In genomic region chr1:181483084-181483559, GRCh38 we compare ENCODE assay signal across 10 cellular contexts. TPM values are rescaled to one million over a fixed set of nuclear protein-coding genes. Genes with fewer than 3 reads are reported as not detected.
DNase-seq lines count a peak whose midpoint lies in the region; ATAC-seq, FAIRE-seq and TF ChIP-seq lines count a peak whose summit lies in the region.
"Had no signal": no experiment of that assay in that cellular context is flagged by ENCODE, and none has a peak within 500 bp of the region (broad histone marks: within the 10 kb centered on the region; RNA-seq: fewer than 3 reads in every experiment).

Gene CACNA1E (plus strand): TSS chr1:181483517. CDS start chr1:181483745, 228 bp downstream.

- no peak within 1 kb of the TSS for H3K27ac Mint-ChIP-seq in activated CD4-positive, alpha-beta T cell treated with anti-CD3 and anti-CD28 coated beads, Interleukin-2, amount 10 ng/mL, durations not matched to agents 24 days and 14 days
- no peak within 1 kb of the TSS for H3K27ac Mint-ChIP-seq in activated naive CD8-positive, alpha-beta T cell treated with anti-CD3 and anti-CD28 coated beads for 36 hours
- H3K27ac Mint-ChIP-seq in CD4-positive, alpha-beta T cell, result no peak within 1 kb of the TSS

- POLR2A ChIA-PET in CD4-positive, alpha-beta T cell (lab: Charles Lee), result interaction anchor here (0.5 to 1.2 kb wide), 2 partner anchors 76 to 598 kb away, joined by 3 read pairs; no protein-coding TSS in a partner anchor

- no peak for ATAC-seq in CD4-positive, alpha-beta T cell (ENCODE audit: poor library complexity)

- peaks cover 68% of the 10 kb centered on the region for H3K27me3 Mint-ChIP-seq in activated CD4-positive, alpha-beta T cell treated with anti-CD3 and anti-CD28 coated beads, Interleukin-2, amount 10 ng/mL, durations not matched to agents 24 days and 14 days
- H3K27me3 Mint-ChIP-seq in activated naive CD8-positive, alpha-beta T cell treated with anti-CD3 and anti-CD28 coated beads for 36 hours, result peaks cover 80% of the 10 kb centered on the region
- peaks cover 85% of the 10 kb centered on the region for H3K27me3 Mint-ChIP-seq in CD4-positive, alpha-beta T cell

- H3K4me3 Mint-ChIP-seq in activated CD4-positive, alpha-beta T cell treated with anti-CD3 and anti-CD28 coated beads, Interleukin-2, amount 10 ng/mL, durations not matched to agents 24 days and 14 days, result peak within 1 kb of the TSS; percentile 75
- peak within 1 kb of the TSS; percentile 60 for H3K4me3 Mint-ChIP-seq in activated naive CD8-positive, alpha-beta T cell treated with anti-CD3 and anti-CD28 coated beads for 36 hours
- H3K4me3 Mint-ChIP-seq in CD4-positive, alpha-beta T cell, result no peak within 1 kb of the TSS

- dilution Hi-C loops in keratinocyte (cut with MboI; ENCODE audit: extremely low pct_ligation_motif_present, low sequenced_read_pairs), result loop anchor here (25.0 kb wide), 1 partner anchor 179 kb away; no protein-coding TSS in a partner anchor

- H3K9me3 Mint-ChIP-seq in activated CD4-positive, alpha-beta T cell treated with anti-CD3 and anti-CD28 coated beads, Interleukin-2, amount 10 ng/mL, durations not matched to agents 24 days and 14 days, result no peaks in the 10 kb centered on the region
- H3K9me3 Mint-ChIP-seq in activated naive CD8-positive, alpha-beta T cell treated with anti-CD3 and anti-CD28 coated beads for 36 hours, result no peaks in the 10 kb centered on the region
- H3K9me3 Mint-ChIP-seq in CD4-positive, alpha-beta T cell, result no peaks in the 10 kb centered on the region

- H3K4me3 ChIP-seq in keratinocyte (ENCODE audit: control insufficient read depth in 2 of 3, extremely low read depth in 1 of 3, insufficient read depth in 2 of 3, low read depth in 1 of 3, low read length in 3 of 3) (peak within 1 kb of the TSS; percentile 13 to 25 (median 23)), stomach smooth muscle (ENCODE audit: low read length in 2 of 2) (peak within 1 kb of the TSS; percentile 44 to 66)

- H3K4me1 ChIP-seq in keratinocyte (ENCODE audit: control insufficient read depth, extremely low read depth, insufficient read depth, low read length) (no peaks in the 10 kb centered on the region), stomach smooth muscle (ENCODE audit: control insufficient read depth, insufficient read depth, low read length) (peaks cover 26% of the 10 kb centered on the region)

- H3K9me3 ChIP-seq in keratinocyte (ENCODE audit: control insufficient read depth, low read depth, low read length), result no peaks in the 10 kb centered on the region
- no peaks in the 10 kb centered on the region for H3K9me3 ChIP-seq in stomach smooth muscle (ENCODE audit: control insufficient read depth in 2 of 2, low read length in 2 of 2)
- no peaks in the 10 kb centered on the region for H3K9me3 ChIP-seq in CD4-positive, alpha-beta T cell (ENCODE audit: control insufficient read depth, low read length)

- no peak within 1 kb of the TSS for H3K27ac ChIP-seq in keratinocyte (ENCODE audit: control insufficient read depth, insufficient read depth, low read length)
- no peak within 1 kb of the TSS for H3K27ac ChIP-seq in stomach smooth muscle (ENCODE audit: low read length)
- H3K27ac ChIP-seq in CD4-positive, alpha-beta T cell (ENCODE audit: low read depth, low read length), result no peak within 1 kb of the TSS

- H3K9ac ChIP-seq in keratinocyte (ENCODE audit: control insufficient read depth, extremely low read depth, insufficient read depth, low read length), result no peak within 1 kb of the TSS
- H3K9ac ChIP-seq in stomach smooth muscle (ENCODE audit: low read length in 2 of 2), result no peak within 1 kb of the TSS

- H3K27me3 ChIP-seq in keratinocyte (ENCODE audit: control insufficient read depth, extremely low read depth, insufficient read depth, low read length) (peaks cover 59% of the 10 kb centered on the region), stomach smooth muscle (ENCODE audit: control insufficient read depth in 1 of 2, insufficient read depth in 2 of 2, low read length in 2 of 2) (peaks cover 52 to 67% of the 10 kb centered on the region in 2 donors)
- peaks cover 76% of the 10 kb centered on the region for H3K27me3 ChIP-seq in CD4-positive, alpha-beta T cell (ENCODE audit: control insufficient read depth, insufficient read depth, low read length)

- CTCF ChIA-PET in CD4-positive, alpha-beta T cell (lab: Charles Lee), result no interaction called here

- peak within 1 kb of the TSS; percentile 65 for H2AFZ ChIP-seq in keratinocyte (ENCODE audit: control insufficient read depth, low read length)

- TF ChIP-seq CTCF in keratinocyte (optimal IDR thresholded peaks at IDR 0.05 in 1 of 3, IDR thresholded peaks at IDR 0.05 in 1 of 3, conservative IDR thresholded peaks at IDR 0.05 in 1 of 3; ENCODE audit: extremely low read depth in 1 of 3, insufficient read depth in 2 of 3, low read length in 3 of 3), result no peak
- no peak for TF ChIP-seq CTCF in CD4-positive, alpha-beta T cell (IDR thresholded peaks at IDR 0.05)

- H3K9me1 ChIP-seq in keratinocyte (ENCODE audit: control insufficient read depth, extremely low read depth, insufficient read depth, low read length), result no peaks in the 10 kb centered on the region

- H3K79me2 ChIP-seq in keratinocyte (ENCODE audit: control insufficient read depth, insufficient read depth, low read length), result no peaks in the 10 kb centered on the region

- intact Hi-C loops in activated CD4-positive, alpha-beta T cell treated with anti-CD3 and anti-CD28 coated beads, Interleukin-2, amount 10 ng/mL, durations not matched to agents 24 days and 14 days (cut with micrococcal nuclease), result loop anchor here (10.0 kb wide), 2 partner anchors 912 to 1248 kb away; partner anchors contain the start of genes GLUL and LHX4
- intact Hi-C loops in CD4-positive, alpha-beta T cell (cut with DNase I, micrococcal nuclease), result no loop called here

- DNase-seq in activated CD4-positive, alpha-beta T cell treated with anti-CD3 and anti-CD28 coated beads, Interleukin-2, amount 10 ng/mL, durations not matched to agents 24 days and 14 days, result no peak
- no peak for DNase-seq in activated CD4-positive, alpha-beta T cell treated with anti-CD3 and anti-CD28 coated beads for 1 hour
- no peak for DNase-seq in activated naive CD8-positive, alpha-beta T cell treated with anti-CD3 and anti-CD28 coated beads for 36 hours
- DNase-seq in keratinocyte (ENCODE audit: low read depth, low spot score) (no peak), NCI-H82 (lab: John Stamatoyannopoulos, UW) (no peak), foreskin melanocyte (no peak)
- DNase-seq in CD4-positive, alpha-beta T cell, result no peak
- DNase-seq: NCI-H146 had no signal

- H3K36me3 ChIP-seq in keratinocyte (ENCODE audit: control insufficient read depth in 2 of 2, extremely low read depth in 1 of 2, insufficient read depth in 2 of 2, low read length in 2 of 2) (no peaks in the 10 kb centered on the region), stomach smooth muscle (ENCODE audit: control insufficient read depth in 2 of 2, insufficient read depth in 2 of 2, low read length in 2 of 2) (no peaks in the 10 kb centered on the region)

- peak within 1 kb of the TSS; percentile 65 for H3K4me2 ChIP-seq in keratinocyte (ENCODE audit: control insufficient read depth, extremely low read depth, insufficient read depth, low read depth, low read length)

- H3K4me1 Mint-ChIP-seq in activated CD4-positive, alpha-beta T cell treated with anti-CD3 and anti-CD28 coated beads, Interleukin-2, amount 10 ng/mL, durations not matched to agents 24 days and 14 days, result peaks cover 7% of the 10 kb centered on the region
- peaks cover 8% of the 10 kb centered on the region for H3K4me1 Mint-ChIP-seq in activated naive CD8-positive, alpha-beta T cell treated with anti-CD3 and anti-CD28 coated beads for 36 hours
- H3K4me1 Mint-ChIP-seq in CD4-positive, alpha-beta T cell (ENCODE audit: low read depth), result peaks cover 15% of the 10 kb centered on the region

- H4K20me1 ChIP-seq in keratinocyte (ENCODE audit: control insufficient read depth, extremely low read depth, insufficient read depth, low read length), result no peaks in the 10 kb centered on the region

- no peak for FAIRE-seq in keratinocyte (lab: Jason Lieb, UNC)

- no peaks in the 10 kb centered on the region for H3K36me3 Mint-ChIP-seq in activated CD4-positive, alpha-beta T cell treated with anti-CD3 and anti-CD28 coated beads, Interleukin-2, amount 10 ng/mL, durations not matched to agents 24 days and 14 days (ENCODE audit: low read depth)
- H3K36me3 Mint-ChIP-seq in activated naive CD8-positive, alpha-beta T cell treated with anti-CD3 and anti-CD28 coated beads for 36 hours, result no peaks in the 10 kb centered on the region
- H3K36me3 Mint-ChIP-seq in CD4-positive, alpha-beta T cell (ENCODE audit: low read depth), result no peaks in the 10 kb centered on the region

RNA-seq across cellular contexts. Expression of gene CACNA1E, which starts in this region (rescaled TPM):
- not detected in 2 replicates for total RNA-seq in activated CD4-positive, alpha-beta T cell treated with anti-CD3 and anti-CD28 coated beads, Interleukin-2, amount 10 ng/mL, durations not matched to agents 24 days and 14 days
- under 1 TPM in 1 of 2 experiments, not detected in 1; 0.04 TPM for total RNA-seq in activated naive CD8-positive, alpha-beta T cell treated with anti-CD3 and anti-CD28 coated beads for 36 hours
- polyA plus RNA-seq in keratinocyte, result 0.01 TPM in 1 of 3 replicates, not detected in the others
- not detected for polyA plus RNA-seq in keratinocyte (2011; ENCODE audit: low read depth)
- not detected in 2 replicates for polyA plus RNA-seq in keratinocyte (2011; cell fraction: cytosol; rRNA removed)
- 0.01 TPM in 1 of 2 replicates, not detected in the other for polyA plus RNA-seq in keratinocyte (2011; cell fraction: nucleus; rRNA removed)
- polyA plus RNA-seq in keratinocyte (2012; ENCODE audit: low replicate concordance), result 0.03 TPM in 1 of 2 replicates, not detected in the other
- not detected in 3 replicates for polyA minus RNA-seq in keratinocyte
- polyA minus RNA-seq in keratinocyte (2011; cell fraction: cytosol; rRNA and poly(A)+ RNA removed), result not detected
- not detected in 2 replicates for polyA minus RNA-seq in keratinocyte (2011; cell fraction: nucleus; rRNA and poly(A)+ RNA removed)
- not detected for total RNA-seq in CD4-positive, alpha-beta T cell
- polyA plus RNA-seq: aorta had no signal
